ENCODE assay signal across 2 cellular contexts in the genomic region with DNA sequence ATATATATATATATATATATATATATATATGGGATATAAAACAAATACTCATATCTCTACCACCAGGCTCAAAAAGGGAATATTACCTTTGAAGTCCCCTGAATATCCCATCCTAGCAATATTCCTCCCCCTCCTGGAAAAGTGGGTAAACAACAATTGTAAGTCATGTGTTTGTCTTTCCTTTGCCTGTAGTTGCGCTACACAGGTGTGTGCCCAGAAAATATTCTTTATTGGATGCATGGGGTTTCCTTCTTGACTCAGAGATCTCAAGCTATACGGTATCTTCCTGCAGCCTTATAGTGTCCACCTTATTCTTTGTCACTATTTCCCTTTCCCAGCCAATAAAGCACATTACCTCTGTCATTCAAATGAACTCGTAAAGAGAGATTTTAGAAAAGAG.
TF ChIP-seq lines count a peak whose summit lies in the region.

No MANE protein-coding gene starts in this region.

TF ChIP-seq in HepG2, 621 proteins besides CTCF, POLR2A, EP300 and RAD21:
- TF ChIP-seq, protein P1, sequence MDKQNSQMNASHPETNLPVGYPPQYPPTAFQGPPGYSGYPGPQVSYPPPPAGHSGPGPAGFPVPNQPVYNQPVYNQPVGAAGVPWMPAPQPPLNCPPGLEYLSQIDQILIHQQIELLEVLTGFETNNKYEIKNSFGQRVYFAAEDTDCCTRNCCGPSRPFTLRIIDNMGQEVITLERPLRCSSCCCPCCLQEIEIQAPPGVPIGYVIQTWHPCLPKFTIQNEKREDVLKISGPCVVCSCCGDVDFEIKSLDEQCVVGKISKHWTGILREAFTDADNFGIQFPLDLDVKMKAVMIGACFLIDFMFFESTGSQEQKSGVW (CRISPR knock-in tag; IDR thresholded peaks at IDR 0.05; ENCODE audit: borderline replicate concordance): no peak
- TF ChIP-seq SP1 (IDR thresholded peaks at IDR 0.05) (no peak), SP1 (CRISPR knock-in tag; IDR thresholded peaks at IDR 0.05) (no peak), ELF1 (CRISPR knock-in tag; IDR thresholded peaks at IDR 0.05) (no peak), ZZZ3 (CRISPR knock-in tag; IDR thresholded peaks at IDR 0.05; ENCODE audit: borderline replicate concordance) (no peak), THAP11 (CRISPR knock-in tag; IDR thresholded peaks at IDR 0.05) (no peak), ZNF12 (CRISPR knock-in tag; IDR thresholded peaks at IDR 0.05) (no peak), ZBTB42 (CRISPR knock-in tag; IDR thresholded peaks at IDR 0.05) (no peak), ZNF652 (CRISPR knock-in tag; IDR thresholded peaks at IDR 0.05; ENCODE audit: borderline replicate concordance, low read depth) (no peak), ZNF264 (CRISPR knock-in tag; IDR thresholded peaks at IDR 0.05) (no peak), PHB2 (IDR thresholded peaks at IDR 0.05; ENCODE audit: partially characterized antibody) (no peak), ASH2L (IDR thresholded peaks at IDR 0.05; ENCODE audit: insufficient read length, low read depth, low read length) (no peak), ZNF589 (CRISPR knock-in tag; conservative IDR thresholded peaks at IDR 0.05) (no peak), ZSCAN21 (CRISPR knock-in tag; IDR thresholded peaks at IDR 0.05; ENCODE audit: borderline replicate concordance) (no peak), JUND (CRISPR knock-in tag; IDR thresholded peaks at IDR 0.05) (no peak)
- TF ChIP-seq, protein P2, sequence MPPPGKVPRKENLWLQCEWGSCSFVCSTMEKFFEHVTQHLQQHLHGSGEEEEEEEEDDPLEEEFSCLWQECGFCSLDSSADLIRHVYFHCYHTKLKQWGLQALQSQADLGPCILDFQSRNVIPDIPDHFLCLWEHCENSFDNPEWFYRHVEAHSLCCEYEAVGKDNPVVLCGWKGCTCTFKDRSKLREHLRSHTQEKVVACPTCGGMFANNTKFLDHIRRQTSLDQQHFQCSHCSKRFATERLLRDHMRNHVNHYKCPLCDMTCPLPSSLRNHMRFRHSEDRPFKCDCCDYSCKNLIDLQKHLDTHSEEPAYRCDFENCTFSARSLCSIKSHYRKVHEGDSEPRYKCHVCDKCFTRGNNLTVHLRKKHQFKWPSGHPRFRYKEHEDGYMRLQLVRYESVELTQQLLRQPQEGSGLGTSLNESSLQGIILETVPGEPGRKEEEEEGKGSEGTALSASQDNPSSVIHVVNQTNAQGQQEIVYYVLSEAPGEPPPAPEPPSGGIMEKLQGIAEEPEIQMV (CRISPR knock-in tag; IDR thresholded peaks at IDR 0.05; ENCODE audit: low read depth): no peak

TF ChIP-seq in endothelial cell of umbilical vein, 7 proteins besides CTCF, POLR2A, EP300 and RAD21:
- TF ChIP-seq GATA2 (IDR thresholded peaks at IDR 0.05; ENCODE audit: insufficient read depth, insufficient read length, low read depth, low read length) (no peak), EZH2 (IDR thresholded peaks at IDR 0.05; ENCODE audit: borderline replicate concordance, low read depth, low read length, severe bottlenecking) (no peak), JUN (IDR thresholded peaks at IDR 0.05; ENCODE audit: borderline replicate concordance, insufficient read depth, insufficient read length, low read depth) (no peak), FOS (IDR thresholded peaks at IDR 0.05; ENCODE audit: borderline replicate concordance, insufficient read depth, low read length) (no peak), POLR2AphosphoS5 (IDR thresholded peaks at IDR 0.05; ENCODE audit: insufficient read depth, low read depth, low read length) (no peak), MYC (IDR thresholded peaks at IDR 0.05; ENCODE audit: low read depth, low read length) (no peak)
- TF ChIP-seq, protein P3, sequence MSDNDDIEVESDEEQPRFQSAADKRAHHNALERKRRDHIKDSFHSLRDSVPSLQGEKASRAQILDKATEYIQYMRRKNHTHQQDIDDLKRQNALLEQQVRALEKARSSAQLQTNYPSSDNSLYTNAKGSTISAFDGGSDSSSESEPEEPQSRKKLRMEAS (IDR thresholded peaks at IDR 0.05; ENCODE audit: insufficient read depth, insufficient read length): no peak
TF ChIP-seq in endothelial cell of umbilical vein: peak in this region for 0.
